11 cellular contexts compared by ENCODE assay signal in genomic region chr2:2901384-2902345, GRCh38.
DNase-seq lines count a peak whose midpoint lies in the region; ATAC-seq and TF ChIP-seq lines count a peak whose summit lies in the region.
"Had no signal": no experiment of that assay in that cellular context is flagged by ENCODE, and none has a peak within 500 bp of the region (broad histone marks: within the 10 kb centered on the region; RNA-seq: fewer than 3 reads in every experiment).

No MANE protein-coding gene starts in this region.

- no peaks in the 10 kb centered on the region for H3K9me3 ChIP-seq in Peyer's patch

- no peak for TF ChIP-seq CTCF in Peyer's patch (IDR thresholded peaks at IDR 0.05)

- no peaks in the 10 kb centered on the region for H3K4me1 ChIP-seq in Peyer's patch

- TF ChIP-seq POLR2A in Peyer's patch (IDR thresholded peaks at IDR 0.05), result no peak

- ATAC-seq in GM21381 (IDR thresholded peaks at IDR 0.05; ENCODE audit: unreplicated experiment) (peak; percentile 85), HG03175 (IDR thresholded peaks at IDR 0.05; ENCODE audit: unreplicated experiment) (peak; percentile 85)
- ATAC-seq: HCT116 had no signal

- H3K4me3 ChIP-seq in Peyer's patch, result no peak overlapping the region
- H3K4me3 ChIP-seq: lung had no signal

- H3K36me3 ChIP-seq in Peyer's patch, result no peaks in the 10 kb centered on the region

- no peaks in the 10 kb centered on the region for H3K27me3 ChIP-seq in Peyer's patch

- no peak overlapping the region for H3K27ac ChIP-seq in Peyer's patch
- H3K27ac ChIP-seq: 22Rv1 had no signal

- DNase-seq in DMS 273 (lab: John Stamatoyannopoulos, UW; ENCODE audit: unreplicated experiment) (peak; percentile 8), DMS 273 treated with DMSO at 0.1 percent for 48 hours (lab: John Stamatoyannopoulos, UW) (no peak), medulla oblongata (ENCODE audit: extremely low spot score) (peak; percentile 4), mucosa of gallbladder (ENCODE audit: low spot score) (no peak), T-helper 9 cell (no peak), Peyer's patch (no peak)

Comparison
In these comparisons a context has a peak if more than half of its experiments do, and no peak if none do; other contexts are left out.
1. DNase-seq: peak in DMS 273 (single experiment) and medulla oblongata (single experiment); none in DMS 273 treated with DMSO at 0.1 percent for 48 hours (single experiment), mucosa of gallbladder (single experiment), T-helper 9 cell (single experiment) and Peyer's patch (0 of 3).